Comparison of ENCODE assay signal across 8 cellular contexts in the genomic region with DNA sequence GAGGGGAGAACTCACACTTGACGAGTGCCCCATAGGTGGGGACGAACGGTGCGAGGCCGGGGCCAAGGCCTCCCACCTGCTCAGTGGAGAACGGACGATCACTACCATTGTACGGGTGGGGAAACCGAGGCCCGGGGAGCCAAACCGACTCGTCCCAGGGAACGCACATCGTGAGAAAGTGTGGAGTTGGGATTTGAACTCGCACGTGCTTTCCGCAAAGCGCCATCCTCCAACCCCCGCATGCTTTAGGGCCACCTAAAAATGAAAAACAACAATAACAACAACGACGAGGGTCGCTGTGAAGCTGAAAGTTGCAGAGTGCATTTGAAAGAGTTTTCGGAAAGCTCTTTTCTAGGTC. TPM values are rescaled to one million over a fixed set of nuclear protein-coding genes. Genes with fewer than 3 reads are reported as not detected.
DNase-seq lines count a peak whose midpoint lies in the region; ATAC-seq and TF ChIP-seq lines count a peak whose summit lies in the region.

No MANE protein-coding gene starts in this region.

- H3K36me3 ChIP-seq in A673 (ENCODE audit: insufficient read depth, low read length, poor library complexity, severe bottlenecking) (no peaks in the 10 kb centered on the region), Karpas-422 (ENCODE audit: insufficient read depth, low read length) (peaks cover 6% of the 10 kb centered on the region; the same call in 1 of the 2 replicates)

- POLR2A ChIA-PET in A673 (lab: Charles Lee; ENCODE audit: low non-redundant PET) = no interaction called here

- peak overlapping the region; percentile 84 for H3K4me3 ChIP-seq in A673 (ENCODE audit: low read depth, low read length, poor library complexity, severe bottlenecking)
- H3K4me3 ChIP-seq in Karpas-422 (ENCODE audit: low read length) = peak overlapping the region; percentile 95
- peak overlapping the region; percentile 99 for H3K4me3 ChIP-seq in mononuclear cell (ENCODE audit: low read length)

- intact Hi-C loops in A673 (cut with micrococcal nuclease; ENCODE audit: unreplicated experiment) = loop anchor here (1.0 to 5.0 kb wide), 3 partner anchors 24 to 149 kb away; no protein-coding TSS in a partner anchor

- H3K9me2 ChIP-seq in Karpas-422 (replicated peaks; ENCODE audit: insufficient read depth, low read length) = no peaks in the 10 kb centered on the region

- H3K4me2 ChIP-seq in Karpas-422 (ENCODE audit: low read depth, low read length, poor library complexity, severe bottlenecking) = peak overlapping the region; percentile 80

- CTCF ChIA-PET in A673 (lab: Charles Lee) = no interaction called here

- DNase-seq in A673 (ENCODE audit: low spot score) (no peak), Karpas-422 (no peak), germinal center (ENCODE audit: low spot score) (no peak), NCI-H2107 treated with DMSO at 0.1 percent for 48 hours (lab: John Stamatoyannopoulos, UW; ENCODE audit: unreplicated experiment) (no peak)
- no peak for DNase-seq in central memory CD8-positive, alpha-beta T cell (ENCODE audit: low spot score in 2 of 2)

- H4K20me1 ChIP-seq in Karpas-422 (ENCODE audit: insufficient read depth, low read depth, low read length) = 0 out of 2 replicates have a peak, but pooled peaks cover 6% of the 10 kb centered on the region

- ATAC-seq in central memory CD8-positive, alpha-beta T cell (replicated peaks; ENCODE audit: extremely low read depth, poor library complexity, severe bottlenecking) = no peak
- ATAC-seq in HG03025 (IDR thresholded peaks at IDR 0.05; ENCODE audit: low FRiP score, unreplicated experiment) (no peak), GM19455 (IDR thresholded peaks at IDR 0.05; ENCODE audit: unreplicated experiment) (no peak)

- H3K4me1 ChIP-seq in A673 (ENCODE audit: insufficient read depth, low read length, poor library complexity, severe bottlenecking) (peaks cover 72% of the 10 kb centered on the region), Karpas-422 (ENCODE audit: low read length) (peaks cover 72% of the 10 kb centered on the region), mononuclear cell (ENCODE audit: insufficient read depth, low read length) (peaks cover 80% of the 10 kb centered on the region)

- H3K4me1 Mint-ChIP-seq in central memory CD8-positive, alpha-beta T cell = peaks cover 62% of the 10 kb centered on the region

- H3K27ac ChIP-seq in A673 (ENCODE audit: low read depth, low read length, poor library complexity, severe bottlenecking) = peak overlapping the region; percentile 91
- H3K27ac ChIP-seq in Karpas-422 (ENCODE audit: low read length) = peak overlapping the region; percentile 98

- no peaks in the 10 kb centered on the region for H3K9me3 ChIP-seq in A673 (ENCODE audit: low read depth, low read length, poor library complexity, severe bottlenecking)
- no peaks in the 10 kb centered on the region for H3K9me3 ChIP-seq in Karpas-422 (ENCODE audit: low read length)
- H3K9me3 ChIP-seq in mononuclear cell (ENCODE audit: low read depth, low read length) = no peaks in the 10 kb centered on the region

- peak overlapping the region; percentile 92 for H3K9ac ChIP-seq in Karpas-422 (ENCODE audit: low read length)

- H3K27ac Mint-ChIP-seq in central memory CD8-positive, alpha-beta T cell (ENCODE audit: low read depth) = peak overlapping the region; percentile 89

- TF ChIP-seq CTCF in A673 (conservative IDR thresholded peaks at IDR 0.05; ENCODE audit: low read depth, low read length) = no peak

- H3K79me2 ChIP-seq in Karpas-422 (ENCODE audit: low read length) = peaks cover 60% of the 10 kb centered on the region

- H3K27me3 Mint-ChIP-seq in central memory CD8-positive, alpha-beta T cell = no peaks in the 10 kb centered on the region

- H3K4me3 Mint-ChIP-seq in central memory CD8-positive, alpha-beta T cell = peak overlapping the region; percentile 93

- H2AFZ ChIP-seq in Karpas-422 (ENCODE audit: low read length) = no peak overlapping the region

- peaks cover 48% of the 10 kb centered on the region for H3K36me3 Mint-ChIP-seq in central memory CD8-positive, alpha-beta T cell (ENCODE audit: insufficient read depth)

- no peaks in the 10 kb centered on the region for H3K9me3 Mint-ChIP-seq in central memory CD8-positive, alpha-beta T cell

- no peaks in the 10 kb centered on the region for H3K27me3 ChIP-seq in A673 (replicated peaks; ENCODE audit: insufficient read depth, low read depth, low read length, poor library complexity)
- no peaks in the 10 kb centered on the region for H3K27me3 ChIP-seq in Karpas-422 (ENCODE audit: low read length)
- no peaks in the 10 kb centered on the region for H3K27me3 ChIP-seq in mononuclear cell (ENCODE audit: insufficient read depth, low read length)

- BruUV-seq in A673 (replicated peaks; lab: Mats Ljungman, UMichigan) = no TSS peak

RNA-seq across cellular contexts. Expression of a gene that starts 0.5 kb away (rescaled TPM):
- total RNA-seq in A673 (2021) (159 and 164 TPM in 2 replicates), mononuclear cell (200 TPM)
- total RNA-seq in Karpas-422 (2014; rRNA removed; shearing (Covaris generic); ENCODE audit: low replicate concordance) = 136 and 137 TPM in 2 replicates

RNA-seq across cellular contexts. Expression of a gene that starts 6.4 kb away (rescaled TPM):
- total RNA-seq in A673 (2021) (14.4 and 17.8 TPM in 2 replicates), mononuclear cell (47.3 TPM)
- 970 and 1,036 TPM in 2 replicates for total RNA-seq in Karpas-422 (2014; rRNA removed; shearing (Covaris generic); ENCODE audit: low replicate concordance)

RNA-seq across cellular contexts. Expression of a gene that starts 23.4 kb away (rescaled TPM):
- total RNA-seq in A673 (2021) = 2,479 and 2,559 TPM in 2 replicates
- total RNA-seq in Karpas-422 (2014; rRNA removed; shearing (Covaris generic); ENCODE audit: low replicate concordance) = 2,482 and 3,478 TPM in 2 replicates
- 1,086 TPM for total RNA-seq in mononuclear cell

RNA-seq across cellular contexts. Expression of a gene that starts 38.6 kb away (rescaled TPM):
- total RNA-seq in A673 (2021) (not detected in 2 replicates), mononuclear cell (not detected)
- total RNA-seq in Karpas-422 (2014; rRNA removed; shearing (Covaris generic); ENCODE audit: low replicate concordance) = not detected in 2 replicates

RNA-seq across cellular contexts. Expression of a gene that starts 39.0 kb away (rescaled TPM):
- not detected in 2 replicates for total RNA-seq in A673 (2021)
- total RNA-seq in Karpas-422 (2014; rRNA removed; shearing (Covaris generic); ENCODE audit: low replicate concordance) = not detected in 2 replicates
- total RNA-seq in mononuclear cell = not detected

Comparison
In these comparisons a context has a peak if more than half of its experiments do, and no peak if none do; other contexts are left out.
1. RNA of a gene that starts 6.4 kb away (total RNA-seq): 970 to 1,036 TPM in Karpas-422; 47.3 TPM in mononuclear cell (single experiment) and 14.4 to 17.8 TPM in A673; every median in the first group is over 10 times any median in the second.
2. Peak in every context shown above with its lines, with median percentiles within 50 percentile points of each other: H3K4me3 ChIP-seq.